Comparison of ENCODE assay signal across 26 cellular contexts in genomic region chr1:34101151-34101550, GRCh38.
A peak's percentile ranks its signal among the peaks of the same experiment; 100 is the strongest.
DNase-seq lines count a peak whose midpoint lies in the region; TF ChIP-seq lines count a peak whose summit lies in the region.
"Had no signal": no experiment of that assay in that cellular context is flagged by ENCODE, and none has a peak within 500 bp of the region (broad histone marks: within the 10 kb centered on the region; RNA-seq: fewer than 3 reads in every experiment).

No MANE protein-coding gene starts in this region.

- TF ChIP-seq CTCF in RWPE1 (conservative IDR thresholded peaks at IDR 0.05; ENCODE audit: low read depth), result no peak

- CTCF ChIA-PET in RWPE1 (lab: Yijun Ruan, JAX), result no interaction called here

- no peak overlapping the region for H3K27ac ChIP-seq in RWPE1
- H3K27ac ChIP-seq: BLaER1 treated with 17β-estradiol and CSF1 and Interleukin-3, amounts not matched to agents 10 nM and 100 nM; cardiac muscle cell; gastroesophageal sphincter; KMS-11; neutrophil; spleen; thyroid gland had no signal

- POLR2A ChIA-PET in RWPE1 (lab: Yijun Ruan, JAX; ENCODE audit: low non-redundant PET), result no interaction called here

- DNase-seq in EH (ENCODE audit: low read depth) (peak; percentile 86), RWPE1 (ENCODE audit: low spot score) (peak; percentile 5), fibroblast of peridontal ligament (ENCODE audit: extremely low read depth) (peak; percentile 1), stromal cell of bone marrow (ENCODE audit: low read depth) (peak; percentile 46), T-helper 1 cell (no peak), NOMO-1 treated with dmso at 0.1 percent for 144 hours (lab: John Stamatoyannopoulos, UW; ENCODE audit: unreplicated experiment) (no peak)
- DNase-seq in central memory CD4-positive, alpha-beta T cell, result no peak
- DNase-seq: activated CD4-positive, alpha-beta T cell treated with anti-CD3 and anti-CD28 coated beads, Interleukin-2, amount 50 U/mL, for 48 hours; activated effector memory CD4-positive, alpha-beta T cell treated with anti-CD3 and anti-CD28 coated beads, Interleukin-2, amount 50 U/mL, for 16 hours; Caco-2; DND-41; H7; kidney; MV-4-11; NCI-H1694 treated with DMSO at 0.1 percent for 48 hours; NCI-H2227 treated with DMSO at 0.1 percent for 48 hours; spleen; stimulated activated CD4-positive, alpha-beta T cell treated with anti-CD3 and anti-CD28 coated beads, Interleukin-4, amount 100 ng/mL, for 1 hour; stimulated activated naive CD4-positive, alpha-beta T cell treated with Interleukin-2 at 50 U/mL for 16 hours; T-helper 9 cell; thyroid gland had no signal

Comparison
In these comparisons a context has a peak if more than half of its experiments do, and no peak if none do; other contexts are left out.
1. DNase-seq: peak in EH (single experiment), RWPE1 (single experiment), fibroblast of peridontal ligament (single experiment) and stromal cell of bone marrow (single experiment); none in T-helper 1 cell (0 of 5), central memory CD4-positive, alpha-beta T cell (single experiment) and NOMO-1 treated with dmso at 0.1 percent for 144 hours (single experiment).